ENCODE assay signal across 16 cellular contexts in the genomic region with DNA sequence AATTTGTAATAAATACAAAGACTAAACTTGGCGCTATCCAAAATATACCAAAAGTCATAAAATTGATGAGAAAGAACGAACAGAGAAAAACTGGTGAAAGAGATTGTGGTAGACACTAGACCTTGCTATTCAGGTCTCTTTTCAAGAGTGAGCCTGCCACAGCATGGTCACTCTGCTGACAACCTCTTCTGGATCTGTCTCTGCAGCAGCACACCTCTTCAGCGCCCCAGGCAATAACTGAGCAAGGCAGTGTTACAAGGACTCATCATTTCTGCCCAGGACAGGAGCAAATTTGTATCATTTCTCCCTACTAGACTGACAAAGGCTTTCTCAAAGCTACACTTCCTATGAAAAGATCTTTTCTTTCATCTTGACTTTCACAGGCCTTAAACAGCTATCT.
DNase-seq lines count a peak whose midpoint lies in the region; ATAC-seq, FAIRE-seq and TF ChIP-seq lines count a peak whose summit lies in the region.
"Had no signal": no experiment of that assay in that cellular context is flagged by ENCODE, and none has a peak within 500 bp of the region (broad histone marks: within the 10 kb centered on the region; RNA-seq: fewer than 3 reads in every experiment).

No MANE protein-coding gene starts in this region.

- POLR2A ChIA-PET in H1 (lab: Charles Lee; ENCODE audit: partially characterized antibody), result no interaction called here

- no peaks in the 10 kb centered on the region for H3K36me3 Mint-ChIP-seq in activated T-cell treated with anti-CD3 and anti-CD28 coated beads, Interleukin-2, amount 50 U/mL, for 72 hours (ENCODE audit: insufficient read depth in 2 of 2)
- H3K36me3 Mint-ChIP-seq: CD14-positive monocyte; CD8-positive, alpha-beta T cell; IgD-negative memory B cell had no signal

- H3K18ac ChIP-seq in H1 (ENCODE audit: extremely low read depth, low read length), result no peak overlapping the region
- H3K18ac ChIP-seq in neuronal stem cell (ENCODE audit: low read length), result no peak overlapping the region

- H3K79me1 ChIP-seq in H1 (ENCODE audit: low read depth, low read length) (no peaks in the 10 kb centered on the region), neuronal stem cell (ENCODE audit: low read depth, low read length) (no peaks in the 10 kb centered on the region)

- DNase-seq in COLO668 (lab: John Stamatoyannopoulos, UW; ENCODE audit: unreplicated experiment), result peak; percentile 10
- peak; percentile 12 for DNase-seq in DMS53 treated with DMSO at 0.1 percent for 48 hours (lab: John Stamatoyannopoulos, UW; ENCODE audit: unreplicated experiment)
- no peak for DNase-seq in H1 (ENCODE audit: low read depth in 1 of 2, low spot score in 2 of 2)
- DNase-seq in neuronal stem cell (ENCODE audit: low spot score), result no peak
- DNase-seq in activated T-cell treated with anti-CD3 and anti-CD28 coated beads, Interleukin-2, amount 50 U/mL, for 72 hours, result no peak
- DNase-seq: Caco-2; CD8-positive, alpha-beta T cell; GM23248; H9; KG1 had no signal

- H2BK120ac ChIP-seq in H1 (replicated peaks; ENCODE audit: low read depth, low read length), result no peak overlapping the region
- H2BK120ac ChIP-seq in neuronal stem cell (ENCODE audit: low read depth, low read length), result no peak overlapping the region

- no peak for FAIRE-seq in H1 (lab: Jason Lieb, UNC)
- FAIRE-seq: A549, G401.6, GM12892 had no signal

- H3K4me3 Mint-ChIP-seq in activated T-cell treated with anti-CD3 and anti-CD28 coated beads, Interleukin-2, amount 50 U/mL, for 72 hours, result no peak overlapping the region
- H3K4me3 Mint-ChIP-seq: CD14-positive monocyte; CD8-positive, alpha-beta T cell; H9; IgD-negative memory B cell had no signal

- no peaks in the 10 kb centered on the region for H3K27me3 Mint-ChIP-seq in activated T-cell treated with anti-CD3 and anti-CD28 coated beads, Interleukin-2, amount 50 U/mL, for 72 hours (ENCODE audit: low read depth)
- H3K27me3 Mint-ChIP-seq: IgD-negative memory B cell had no signal

- no peak overlapping the region for H3K56ac ChIP-seq in H1 (replicated peaks; ENCODE audit: insufficient read length, low read depth, low read length)

- H2AFZ ChIP-seq in H1 (ENCODE audit: low read length), result 0 out of 2 replicates have a peak overlapping the region, but pooled peaks have one; percentile 80
- peak overlapping the region; percentile 4 for H2AFZ ChIP-seq in neuronal stem cell (ENCODE audit: low read length)
- H2AFZ ChIP-seq: GM23248 had no signal

- H3K27me3 ChIP-seq in H1 (replicated peaks in 1 of 4; ENCODE audit: control insufficient read depth in 3 of 4, extremely low read depth in 1 of 4, insufficient read depth in 3 of 4, low read length in 3 of 4) (no peaks in the 10 kb centered on the region), neuronal stem cell (ENCODE audit: control insufficient read depth in 3 of 3, insufficient read depth in 3 of 3, low read depth in 1 of 3, low read length in 3 of 3) (no peaks in the 10 kb centered on the region)

- CTCF ChIA-PET in H1 (lab: Charles Lee; ENCODE audit: partially characterized antibody), result interaction anchor here (0.7 kb wide), 1 partner anchor 11 kb away, joined by 4 read pairs; no protein-coding TSS in a partner anchor

- H3K4me1 ChIP-seq in H1 (replicated peaks in 1 of 4; ENCODE audit: control insufficient read depth in 3 of 4, insufficient read depth in 4 of 4, low read length in 3 of 4) (no peaks in the 10 kb centered on the region), neuronal stem cell (ENCODE audit: control insufficient read depth in 2 of 2, insufficient read depth in 1 of 2, low read depth in 1 of 2, low read length in 2 of 2) (no peaks in the 10 kb centered on the region)
- H3K4me1 ChIP-seq: Caco-2 had no signal

- no peak overlapping the region for H2BK15ac ChIP-seq in H1 (ENCODE audit: low read length)
- H2BK15ac ChIP-seq in neuronal stem cell (ENCODE audit: low read length), result no peak overlapping the region

- H3K79me2 ChIP-seq in H1 (ENCODE audit: control insufficient read depth in 1 of 2, insufficient read depth in 2 of 2, low read length in 2 of 2), result no peaks in the 10 kb centered on the region

- ATAC-seq in activated T-cell treated with anti-CD3 and anti-CD28 coated beads, Interleukin-2, amount 50 U/mL, for 72 hours (replicated peaks in 1 of 2), result no peak
- no peak for ATAC-seq in GM19324 (IDR thresholded peaks at IDR 0.05; ENCODE audit: low FRiP score, unreplicated experiment)
- ATAC-seq: A549; CD8-positive, alpha-beta T cell had no signal

- no peak overlapping the region for H2AK5ac ChIP-seq in H1 (ENCODE audit: low read depth, low read length)
- H2AK5ac ChIP-seq in neuronal stem cell (ENCODE audit: low read depth, low read length), result no peak overlapping the region

- H2BK5ac ChIP-seq in H1 (ENCODE audit: low read depth, low read length) (no peak overlapping the region), neuronal stem cell (ENCODE audit: low read length) (no peak overlapping the region)

- H3K23me2 ChIP-seq in H1 (ENCODE audit: low read depth, low read length), result no peaks in the 10 kb centered on the region

- no peaks in the 10 kb centered on the region for H3K9me3 ChIP-seq in H1 (ENCODE audit: insufficient read depth in 2 of 2, low read depth in 1 of 2, low read length in 1 of 2)
- H3K9me3 ChIP-seq in neuronal stem cell (replicated peaks in 1 of 2; ENCODE audit: control insufficient read depth in 2 of 2, insufficient read depth in 1 of 2, low read depth in 1 of 2, low read length in 2 of 2), result no peaks in the 10 kb centered on the region
- H3K9me3 ChIP-seq: A549, Caco-2 had no signal

- H2BK20ac ChIP-seq in H1 (ENCODE audit: low read length), result no peak overlapping the region

- no peaks in the 10 kb centered on the region for H3K4me1 Mint-ChIP-seq in activated T-cell treated with anti-CD3 and anti-CD28 coated beads, Interleukin-2, amount 50 U/mL, for 72 hours (ENCODE audit: low read depth)
- H3K4me1 Mint-ChIP-seq: CD14-positive monocyte, IgD-negative memory B cell had no signal

- H3K4me3 ChIP-seq in H1 (ENCODE audit: extremely low read depth in 1 of 4, insufficient read depth in 2 of 4, low read depth in 3 of 4, low read length in 4 of 4), result no peak overlapping the region
- H3K4me3 ChIP-seq in neuronal stem cell (ENCODE audit: low read length in 2 of 2), result no peak overlapping the region
- H3K4me3 ChIP-seq: A549, GM23248 had no signal

- H4K91ac ChIP-seq in H1 (replicated peaks; ENCODE audit: insufficient read length, low read length) (no peak overlapping the region), neuronal stem cell (ENCODE audit: low read depth, low read length, poor library complexity) (no peak overlapping the region)

- no peaks in the 10 kb centered on the region for H4K20me1 ChIP-seq in H1 (replicated peaks in 1 of 2; ENCODE audit: control insufficient read depth in 1 of 2, insufficient read depth in 2 of 2, low read length in 2 of 2)

- no peak overlapping the region for H4K5ac ChIP-seq in H1 (ENCODE audit: insufficient read length, low read depth, low read length)

- no peak for TF ChIP-seq CTCF in H1 (IDR thresholded peaks at IDR 0.05; ENCODE audit: control extremely low read depth in 1 of 3, insufficient read depth in 1 of 3, low read depth in 1 of 3, low read length in 3 of 3)

- H2BK12ac ChIP-seq in H1 (ENCODE audit: low read depth, low read length) (no peak overlapping the region), neuronal stem cell (ENCODE audit: low read length) (no peak overlapping the region)

- H3K4ac ChIP-seq in H1 (replicated peaks; ENCODE audit: insufficient read length, low read depth, low read length) (no peak overlapping the region), neuronal stem cell (ENCODE audit: low read length) (no peak overlapping the region)

- H3K14ac ChIP-seq in H1 (ENCODE audit: insufficient read length) (no peak overlapping the region), neuronal stem cell (ENCODE audit: low read length) (no peak overlapping the region)

- H3K27ac ChIP-seq in H1 (ENCODE audit: low read depth, low read length) (no peak overlapping the region), neuronal stem cell (replicated peaks; ENCODE audit: low read length) (no peak overlapping the region)
- H3K27ac ChIP-seq: A549, GM23248 had no signal

- no peak overlapping the region for H3K27ac Mint-ChIP-seq in activated T-cell treated with anti-CD3 and anti-CD28 coated beads, Interleukin-2, amount 50 U/mL, for 72 hours
- H3K27ac Mint-ChIP-seq: CD14-positive monocyte; CD8-positive, alpha-beta T cell; IgD-negative memory B cell had no signal

- no peak overlapping the region for H3K9ac ChIP-seq in H1 (replicated peaks in 1 of 4; ENCODE audit: extremely low read depth in 1 of 4, low read depth in 3 of 4, low read length in 3 of 4)
- no peak overlapping the region for H3K9ac ChIP-seq in neuronal stem cell (ENCODE audit: low read depth, low read length, poor library complexity)
- H3K9ac ChIP-seq: GM23248 had no signal

- peaks cover 0 to 2% of the 10 kb centered on the region in 2 donors for H3K9me3 Mint-ChIP-seq in activated T-cell treated with anti-CD3 and anti-CD28 coated beads, Interleukin-2, amount 50 U/mL, for 72 hours
- H3K9me3 Mint-ChIP-seq: CD14-positive monocyte, H9 had no signal

- TF ChIP-seq RAD21 in H1 (IDR thresholded peaks at IDR 0.05 in 1 of 2, conservative IDR thresholded peaks at IDR 0.05 in 1 of 2; ENCODE audit: low read depth in 2 of 2, low read length in 2 of 2), result no peak

- 57% methylated on average over 3 of the region's 3 CpGs; no CpG with 5 or more reads in 1 of the 2 experiments for WGBS in H1 (ENCODE audit: extremely low coverage in 1 of 2, insufficient coverage in 1 of 2, insufficient read length in 1 of 2, insufficient replicate concordance in 2 of 2, low coverage in 1 of 2, low lambda C conversion rate in 2 of 2, missing lambda C conversion rate in 1 of 2), 2 experiments
- WGBS in neuronal stem cell (ENCODE audit: extremely low coverage in 2 of 2, insufficient read length in 2 of 2, insufficient replicate concordance in 1 of 2), 2 donors, result no CpG with 5 or more reads among the region's 3 CpGs

- H3K36me3 ChIP-seq in H1 (ENCODE audit: control insufficient read depth in 2 of 4, insufficient read depth in 4 of 4, low read length in 3 of 4) (no peaks in the 10 kb centered on the region), neuronal stem cell (replicated peaks in 1 of 2; ENCODE audit: control insufficient read depth in 2 of 2, insufficient read depth in 2 of 2, low read length in 2 of 2) (no peaks in the 10 kb centered on the region)

- H4K8ac ChIP-seq in H1 (ENCODE audit: extremely low read depth, insufficient read depth, low read length) (no peak overlapping the region), neuronal stem cell (ENCODE audit: low read depth, low read length) (no peak overlapping the region)

- TF ChIP-seq POLR2A in H1 (IDR thresholded peaks at IDR 0.05; ENCODE audit: control extremely low read depth in 1 of 2, low read depth in 2 of 2, low read length in 2 of 2), result no peak

- H3K4me2 ChIP-seq in H1 (ENCODE audit: insufficient read depth in 1 of 2, low read depth in 2 of 2, low read length in 2 of 2), result no peak overlapping the region
- no peak overlapping the region for H3K4me2 ChIP-seq in neuronal stem cell (ENCODE audit: insufficient read depth, low read length, poor library complexity, severe bottlenecking)
- H3K4me2 ChIP-seq: A549 had no signal

- no peak overlapping the region for H3K23ac ChIP-seq in H1 (ENCODE audit: insufficient read length)
- no peak overlapping the region for H3K23ac ChIP-seq in neuronal stem cell (ENCODE audit: low read depth, low read length, poor library complexity)

- TF ChIP-seq EP300 in H1 (IDR thresholded peaks at IDR 0.05; ENCODE audit: borderline replicate concordance in 1 of 2, low read depth in 2 of 2, low read length in 2 of 2), result no peak

Comparison
In these comparisons a context has a peak if more than half of its experiments do, and no peak if none do; other contexts are left out.
1. DNase-seq: peak in COLO668 (single experiment) and DMS53 treated with DMSO at 0.1 percent for 48 hours (single experiment); none in H1 (0 of 2), neuronal stem cell (single experiment) and activated T-cell treated with anti-CD3 and anti-CD28 coated beads, Interleukin-2, amount 50 U/mL, for 72 hours (0 of 2).